Comparison of ENCODE assay signal across 28 cellular contexts in the genomic region with DNA sequence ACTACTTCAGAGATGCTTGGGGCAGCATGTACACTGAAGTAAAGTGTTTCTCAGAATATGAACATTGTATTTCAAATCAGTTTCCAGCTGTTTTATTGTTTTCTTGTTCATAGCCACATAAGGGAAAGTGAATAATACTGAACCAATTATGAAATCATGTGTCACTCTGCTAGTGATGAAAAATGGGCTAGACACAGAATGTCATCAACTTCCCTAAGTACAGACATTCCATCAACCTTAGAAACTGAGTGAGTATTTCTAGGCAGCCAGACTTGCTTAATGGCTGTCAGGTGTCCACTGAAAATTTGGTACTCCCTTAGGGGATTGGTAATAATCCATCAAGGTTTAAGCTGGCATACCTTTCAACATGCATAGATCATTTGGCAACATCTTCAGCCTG.
DNase-seq lines count a peak whose midpoint lies in the region; ATAC-seq and TF ChIP-seq lines count a peak whose summit lies in the region.
"Had no signal": no experiment of that assay in that cellular context is flagged by ENCODE, and none has a peak within 500 bp of the region (broad histone marks: within the 10 kb centered on the region; RNA-seq: fewer than 3 reads in every experiment).

No MANE protein-coding gene starts in this region.

- TF ChIP-seq EP300 in transverse colon (IDR thresholded peaks at IDR 0.05; ENCODE audit: low read depth), result no peak

- intact Hi-C loops in A673 (cut with micrococcal nuclease; ENCODE audit: unreplicated experiment), result no loop called here
- intact Hi-C loops in transverse colon (cut with DNase I; ENCODE audit: low total_unique reads), result no loop called here
- intact Hi-C loops in lower lobe of right lung (cut with DNase I), result no loop called here

- H3K4me3 ChIP-seq in A673 (ENCODE audit: low read depth, low read length, poor library complexity, severe bottlenecking) (no peak overlapping the region), fibroblast of the aortic adventitia (ENCODE audit: low read depth, low read length) (no peak overlapping the region), transverse colon (no peak overlapping the region), lower lobe of right lung (no peak overlapping the region)
- H3K4me3 ChIP-seq: esophagus squamous epithelium, sigmoid colon, stomach, upper lobe of left lung had no signal

- H3K27me3 ChIP-seq in A673 (replicated peaks; ENCODE audit: insufficient read depth, low read depth, low read length, poor library complexity) (no peaks in the 10 kb centered on the region), transverse colon (no peaks in the 10 kb centered on the region), lower lobe of right lung (ENCODE audit: low read depth) (no peaks in the 10 kb centered on the region)
- H3K27me3 ChIP-seq: brain microvascular endothelial cell, esophagus squamous epithelium, sigmoid colon, stomach, upper lobe of left lung had no signal

- peak; percentile 48 for DNase-seq in A673 (ENCODE audit: low spot score)
- peak; percentile 38 for DNase-seq in HCEC 1CT
- peak; percentile 20 for DNase-seq in RKO (ENCODE audit: low spot score)
- DNase-seq in fibroblast of the aortic adventitia (ENCODE audit: low read depth), result peak; percentile 14
- no peak for DNase-seq in transverse colon
- DNase-seq in lower lobe of right lung, result no peak
- DNase-seq in NCI-H2196 treated with DMSO at 0.1 percent for 48 hours (lab: John Stamatoyannopoulos, UW; ENCODE audit: unreplicated experiment), result no peak
- DNase-seq: activated CD4-positive, alpha-beta T cell treated with anti-CD3 and anti-CD28 coated beads for 36 hours; activated CD8-positive, alpha-beta memory T cell treated with anti-CD3 and anti-CD28 coated beads for 24 hours; activated gamma-delta T cell; activated T-cell treated with anti-CD3 and anti-CD28 coated beads, Interleukin-2, amount 50 U/mL, for 1 hour; brain microvascular endothelial cell; Calu3; effector CD8-positive, alpha-beta T cell; esophagus squamous epithelium; glutamatergic neuron; IMR-90; NCI-H1105; NCI-H2029 treated with DMSO at 0.1 percent for 48 hours; NCI-H510A; sigmoid colon; stomach; T-helper 17 cell; upper lobe of left lung had no signal

- no peak for TF ChIP-seq POLR2A in transverse colon (IDR thresholded peaks at IDR 0.05)

- ATAC-seq in lower lobe of right lung (no peak), HG02870 (IDR thresholded peaks at IDR 0.05; ENCODE audit: unreplicated experiment) (no peak)
- ATAC-seq: activated CD4-positive, alpha-beta T cell treated with anti-CD3 and anti-CD28 coated beads for 36 hours; HCT116; T-helper 17 cell had no signal

- CTCF ChIA-PET in A673 (lab: Charles Lee), result no interaction called here

- H3K9me3 ChIP-seq in A673 (ENCODE audit: low read depth, low read length, poor library complexity, severe bottlenecking) (no peaks in the 10 kb centered on the region), transverse colon (no peaks in the 10 kb centered on the region), lower lobe of right lung (no peaks in the 10 kb centered on the region)
- H3K9me3 ChIP-seq: esophagus squamous epithelium, sigmoid colon, stomach, upper lobe of left lung had no signal

- no peak for TF ChIP-seq CTCF in A673 (conservative IDR thresholded peaks at IDR 0.05; ENCODE audit: low read depth, low read length)
- no peak for TF ChIP-seq CTCF in fibroblast of the aortic adventitia (IDR thresholded peaks at IDR 0.05; ENCODE audit: insufficient read depth, low read length)
- TF ChIP-seq CTCF in transverse colon (IDR thresholded peaks at IDR 0.05), result no peak
- TF ChIP-seq CTCF in lower lobe of right lung (IDR thresholded peaks at IDR 0.05), result no peak

- H3K4me1 ChIP-seq in A673 (ENCODE audit: insufficient read depth, low read length, poor library complexity, severe bottlenecking) (peaks cover 7% of the 10 kb centered on the region), transverse colon (no peaks in the 10 kb centered on the region), lower lobe of right lung (no peaks in the 10 kb centered on the region)
- H3K4me1 ChIP-seq: esophagus squamous epithelium, sigmoid colon, stomach, upper lobe of left lung had no signal

- no peak overlapping the region for H3K27ac ChIP-seq in A673 (ENCODE audit: low read depth, low read length, poor library complexity, severe bottlenecking)
- no peak overlapping the region for H3K27ac ChIP-seq in transverse colon
- no peak overlapping the region for H3K27ac ChIP-seq in lower lobe of right lung
- H3K27ac ChIP-seq: brain microvascular endothelial cell, C4-2B, esophagus squamous epithelium, RWPE1, sigmoid colon, stomach, upper lobe of left lung had no signal

- POLR2A ChIA-PET in A673 (lab: Charles Lee; ENCODE audit: low non-redundant PET), result no interaction called here

- BruUV-seq in A673 (replicated peaks; lab: Mats Ljungman, UMichigan), result no TSS peak

- no peaks in the 10 kb centered on the region for H3K36me3 ChIP-seq in A673 (ENCODE audit: insufficient read depth, low read length, poor library complexity, severe bottlenecking)
- H3K36me3 ChIP-seq in transverse colon, result no peaks in the 10 kb centered on the region
- H3K36me3 ChIP-seq in lower lobe of right lung, result no peaks in the 10 kb centered on the region
- H3K36me3 ChIP-seq: brain microvascular endothelial cell, esophagus squamous epithelium, sigmoid colon, stomach, upper lobe of left lung had no signal

- in situ Hi-C loops in transverse colon (cut with MboI; ENCODE audit: low pct_ligation_motif_present in 1 of 4, low pct_unique_long_range_greater_than_20kb in 1 of 4, low sequenced_read_pairs in 3 of 4), result loop anchor here in 3 of 4 donors (25.0 kb wide), 2 partner anchors 1171 to 1396 kb away; no protein-coding TSS in a partner anchor

Comparison
In these comparisons a context has a peak if more than half of its experiments do, and no peak if none do; other contexts are left out.
1. DNase-seq: peak in A673 (single experiment), HCEC 1CT (single experiment), RKO (single experiment) and fibroblast of the aortic adventitia (single experiment); none in transverse colon (single experiment), lower lobe of right lung (single experiment) and NCI-H2196 treated with DMSO at 0.1 percent for 48 hours (single experiment).